Comparison of ENCODE assay signal across 26 cellular contexts in genomic region chr18:62201870-62202269, GRCh38. TPM values are rescaled to one million over a fixed set of nuclear protein-coding genes. Genes with fewer than 3 reads are reported as not detected.
DNase-seq lines count a peak whose midpoint lies in the region; ATAC-seq and TF ChIP-seq lines count a peak whose summit lies in the region.
"Had no signal": no experiment of that assay in that cellular context is flagged by ENCODE, and none has a peak within 500 bp of the region (broad histone marks: within the 10 kb centered on the region; RNA-seq: fewer than 3 reads in every experiment).

No MANE protein-coding gene starts in this region.

- BruUV-seq in Calu3 (replicated peaks; lab: Mats Ljungman, UMichigan) (no TSS peak), IMR-90 (replicated peaks; lab: Mats Ljungman, UMichigan) (no TSS peak)

- H3K9me3 ChIP-seq in IMR-90 (ENCODE audit: control insufficient read depth, insufficient read depth, low read length) (no peaks in the 10 kb centered on the region), left lung (no peaks in the 10 kb centered on the region), colonic mucosa (no peaks in the 10 kb centered on the region), BE2C (no peaks in the 10 kb centered on the region)
- H3K9me3 ChIP-seq: suprapubic skin had no signal

- H2BK120ac ChIP-seq in IMR-90 (ENCODE audit: low read depth, low read length) = no peak overlapping the region

- H3K9me1 ChIP-seq in IMR-90 (ENCODE audit: insufficient read depth, low read length) = peaks cover 5% of the 10 kb centered on the region

- H3K4me2 ChIP-seq in IMR-90 (ENCODE audit: low read depth, low read length) = no peak overlapping the region
- H3K4me2 ChIP-seq: BLaER1 treated with 17β-estradiol and CSF1 and Interleukin-3, amounts not matched to agents 10 nM and 100 nM had no signal

- H3K36me3 Mint-ChIP-seq in Calu3 (ENCODE audit: insufficient read depth, unreplicated experiment) = no peaks in the 10 kb centered on the region

- intact Hi-C loops in Calu3 (cut with micrococcal nuclease; ENCODE audit: unreplicated experiment) (no loop called here), IMR-90 (cut with micrococcal nuclease) (no loop called here), left lung (cut with DNase I) (no loop called here), colonic mucosa (cut with DNase I) (no loop called here)

- no peaks in the 10 kb centered on the region for H3K9me3 Mint-ChIP-seq in Calu3 (ENCODE audit: low read depth, unreplicated experiment)
- H3K9me3 Mint-ChIP-seq: activated CD8-positive, alpha-beta T cell treated with anti-CD3 and anti-CD28 coated beads for 36 hours; activated naive CD4-positive, alpha-beta T cell treated with anti-CD3 and anti-CD28 coated beads, Interleukin-2, amount 50 U/mL, for 24 hours; activated T-helper 2 cell treated with anti-CD3 and anti-CD28 coated beads, Interferon-gamma antibody, Interleukin-2, Interleukin-4, amounts not matched to agents 10 μg/mL and 5 μg/mL and 100 μg/mL, durations not matched to agents 14 hours and 24 hours and 36 hours; dendritic cell treated with granulocyte-macrophage colony-stimulating factor and Interleukin-4, amounts not matched to agents 40 ng/mL and 50 ng/mL, for 4 days; stimulated activated naive B cell treated with anti-CD40 and anti-IgM and Interleukin-4, amounts not matched to agents 10 μg/mL and 1 μg/mL and 100 μg/mL, for 72 hours had no signal

- peaks cover 28 to 32% of the 10 kb centered on the region in 2 experiments for H3K79me1 ChIP-seq in IMR-90 (ENCODE audit: low read depth in 1 of 2, low read length in 2 of 2)

- H3K4ac ChIP-seq in IMR-90 (ENCODE audit: low read depth, low read length) = no peak overlapping the region

- H3K27me3 Mint-ChIP-seq in Calu3 (ENCODE audit: unreplicated experiment) = no peaks in the 10 kb centered on the region
- H3K27me3 Mint-ChIP-seq: activated CD8-positive, alpha-beta T cell treated with anti-CD3 and anti-CD28 coated beads for 36 hours; activated naive CD4-positive, alpha-beta T cell treated with anti-CD3 and anti-CD28 coated beads, Interleukin-2, amount 50 U/mL, for 24 hours; dendritic cell treated with granulocyte-macrophage colony-stimulating factor and Interleukin-4, amounts not matched to agents 40 ng/mL and 50 ng/mL, for 4 days; stimulated activated naive B cell treated with anti-CD40 and anti-IgM and Interleukin-4, amounts not matched to agents 10 μg/mL and 1 μg/mL and 100 μg/mL, for 72 hours had no signal

- H2AK5ac ChIP-seq in IMR-90 (ENCODE audit: low read depth, low read length) = no peak overlapping the region

- H3K27ac ChIP-seq in IMR-90 (ENCODE audit: insufficient read depth, low read length) = no peak overlapping the region
- no peak overlapping the region for H3K27ac ChIP-seq in left lung
- H3K27ac ChIP-seq in colonic mucosa = no peak overlapping the region
- H3K27ac ChIP-seq: BLaER1 treated with 17β-estradiol and CSF1 and Interleukin-3, amounts not matched to agents 10 nM and 100 nM; HL-60; parathyroid adenoma; SK-N-MC; suprapubic skin had no signal

- no peak overlapping the region for H3K18ac ChIP-seq in IMR-90 (ENCODE audit: low read depth, low read length)

- H2BK20ac ChIP-seq in IMR-90 (ENCODE audit: low read depth, low read length) = no peak overlapping the region

- H3K4me3 Mint-ChIP-seq in Calu3 (ENCODE audit: low read depth, unreplicated experiment) = no peak overlapping the region
- H3K4me3 Mint-ChIP-seq: activated CD8-positive, alpha-beta T cell treated with anti-CD3 and anti-CD28 coated beads for 36 hours; activated naive CD4-positive, alpha-beta T cell treated with anti-CD3 and anti-CD28 coated beads, Interleukin-2, amount 50 U/mL, for 24 hours; dendritic cell treated with granulocyte-macrophage colony-stimulating factor and Interleukin-4, amounts not matched to agents 40 ng/mL and 50 ng/mL, for 4 days; stimulated activated naive B cell treated with anti-CD40 and anti-IgM and Interleukin-4, amounts not matched to agents 10 μg/mL and 1 μg/mL and 100 μg/mL, for 72 hours had no signal

- dilution Hi-C loops in IMR-90 (cut with HindIII; ENCODE audit: low sequenced_read_pairs, unreplicated experiment) = no loop called here

- POLR2A ChIA-PET in IMR-90 (lab: Charles Lee; ENCODE audit: unreplicated experiment) = no interaction called here

- no peak overlapping the region for H3K23ac ChIP-seq in IMR-90 (ENCODE audit: low read depth, low read length)

- no peak overlapping the region for H3K14ac ChIP-seq in IMR-90 (replicated peaks; ENCODE audit: low read depth, low read length)

- WGBS in IMR-90 (ENCODE audit: extremely low coverage in 2 of 2, insufficient read length in 1 of 2), 2 experiments = no CpG with 5 or more reads among the region's 1 CpG

- H3K4me1 Mint-ChIP-seq in Calu3 (ENCODE audit: low read depth, unreplicated experiment) = peaks cover 46% of the 10 kb centered on the region

- in situ Hi-C loops in IMR-90 (cut with MboI; ENCODE audit: low sequenced_read_pairs) = no loop called here

- H4K8ac ChIP-seq in IMR-90 (ENCODE audit: low read depth in 2 of 2, low read length in 2 of 2) = no peak overlapping the region

- no peak overlapping the region for H2AK9ac ChIP-seq in IMR-90 (replicated peaks; ENCODE audit: low read depth, low read length, poor library complexity)

- peaks cover 22% of the 10 kb centered on the region; the same call in 1 of the 2 replicates for H4K20me1 ChIP-seq in IMR-90 (ENCODE audit: insufficient read depth, low read length)

- no peak overlapping the region for H2BK15ac ChIP-seq in IMR-90 (ENCODE audit: low read depth, low read length)

- no peak for TF ChIP-seq RAD21 in IMR-90 (IDR thresholded peaks at IDR 0.05; ENCODE audit: low read length)

- TF ChIP-seq CTCF in Calu3 (IDR thresholded peaks at IDR 0.05; ENCODE audit: unreplicated experiment) (no peak), IMR-90 (conservative IDR thresholded peaks at IDR 0.05; ENCODE audit: low read depth, low read length) (no peak), epithelial cell of esophagus (IDR thresholded peaks at IDR 0.05; ENCODE audit: insufficient read depth, low read depth, low read length, missing control alignments) (no peak), left lung (IDR thresholded peaks at IDR 0.05) (no peak), colonic mucosa (IDR thresholded peaks at IDR 0.05) (no peak), BE2C (IDR thresholded peaks at IDR 0.05; ENCODE audit: low read depth, low read length) (no peak)

- H4K5ac ChIP-seq in IMR-90 (ENCODE audit: low read depth, low read length) = no peak overlapping the region

- TF ChIP-seq POLR2A in IMR-90 (IDR thresholded peaks at IDR 0.05; ENCODE audit: low read depth, low read length) = no peak

- H3K9ac ChIP-seq in IMR-90 (ENCODE audit: low read depth, low read length) = no peak overlapping the region
- no peak overlapping the region for H3K9ac ChIP-seq in colonic mucosa (ENCODE audit: low read depth in 2 of 2, low read length in 2 of 2)
- H3K9ac ChIP-seq: BLaER1 treated with 17β-estradiol and CSF1 and Interleukin-3, amounts not matched to agents 10 nM and 100 nM; parathyroid adenoma had no signal

- H3K27ac Mint-ChIP-seq in Calu3 (ENCODE audit: unreplicated experiment) = peak overlapping the region; percentile 67
- H3K27ac Mint-ChIP-seq: activated CD8-positive, alpha-beta T cell treated with anti-CD3 and anti-CD28 coated beads for 36 hours; activated naive CD4-positive, alpha-beta T cell treated with anti-CD3 and anti-CD28 coated beads, Interleukin-2, amount 50 U/mL, for 24 hours; activated T-helper 2 cell treated with anti-CD3 and anti-CD28 coated beads, Interferon-gamma antibody, Interleukin-2, Interleukin-4, amounts not matched to agents 10 μg/mL and 5 μg/mL and 100 μg/mL, durations not matched to agents 14 hours and 24 hours and 36 hours; dendritic cell treated with granulocyte-macrophage colony-stimulating factor and Interleukin-4, amounts not matched to agents 40 ng/mL and 50 ng/mL, for 4 days; stimulated activated naive B cell treated with anti-CD40 and anti-IgM and Interleukin-4, amounts not matched to agents 10 μg/mL and 1 μg/mL and 100 μg/mL, for 72 hours had no signal

- no peak overlapping the region for H4K91ac ChIP-seq in IMR-90 (ENCODE audit: insufficient read depth, low read depth, low read length)

- H2AFZ ChIP-seq in IMR-90 (replicated peaks; ENCODE audit: low read length, poor library complexity) = no peak overlapping the region
- H2AFZ ChIP-seq: parathyroid adenoma had no signal

- CTCF ChIA-PET in Calu3 (lab: Charles Lee) = interaction anchor here (0.5 to 0.6 kb wide), 2 partner anchors 13 to 620 kb away, joined by 4 read pairs; no protein-coding TSS in a partner anchor
- CTCF ChIA-PET in IMR-90 (lab: Yijun Ruan, JAX) = no interaction called here

- H3K27me3 ChIP-seq in IMR-90 (ENCODE audit: control insufficient read depth, insufficient read depth, low read length) (no peaks in the 10 kb centered on the region), left lung (no peaks in the 10 kb centered on the region), colonic mucosa (no peaks in the 10 kb centered on the region), BE2C (no peaks in the 10 kb centered on the region)
- H3K27me3 ChIP-seq: BLaER1 treated with 17β-estradiol and CSF1 and Interleukin-3, amounts not matched to agents 10 nM and 100 nM; suprapubic skin had no signal

- H3K56ac ChIP-seq in IMR-90 (ENCODE audit: extremely low read depth, insufficient read depth, low read length) = no peak overlapping the region

- no peak overlapping the region for H2BK5ac ChIP-seq in IMR-90 (ENCODE audit: low read depth, low read length, poor library complexity, severe bottlenecking)

- H3K36me3 ChIP-seq in IMR-90 (ENCODE audit: control insufficient read depth, insufficient read depth, low read length) = no peaks in the 10 kb centered on the region
- H3K36me3 ChIP-seq in left lung = no peaks in the 10 kb centered on the region
- H3K36me3 ChIP-seq in colonic mucosa = no peaks in the 10 kb centered on the region
- no peaks in the 10 kb centered on the region for H3K36me3 ChIP-seq in BE2C
- H3K36me3 ChIP-seq: suprapubic skin had no signal

- ATAC-seq in IMR-90 (ENCODE audit: low read depth) (no peak), left lung (peak; percentile 69)
- ATAC-seq: activated CD8-positive, alpha-beta T cell treated with anti-CD3 and anti-CD28 coated beads for 36 hours; sciatic nerve; stimulated activated naive B cell treated with anti-CD40 and anti-IgM and Interleukin-4, amounts not matched to agents 10 μg/mL and 1 μg/mL and 100 μg/mL, for 72 hours had no signal

- no peak for DNase-seq in Calu3
- DNase-seq in IMR-90 = no peak
- peak; percentile 89 for DNase-seq in epithelial cell of esophagus (ENCODE audit: low read depth)
- no peak for DNase-seq in left lung
- no peak for DNase-seq in colonic mucosa
- DNase-seq in stimulated activated CD4-positive, alpha-beta T cell treated with anti-CD3 and anti-CD28 coated beads, Interleukin-4, amount 100 ng/mL, for 1 hour = no peak
- no peak for DNase-seq in stimulated activated CD4-positive, alpha-beta T cell treated with anti-CD3 and anti-CD28 coated beads, Interleukin-1b, Interleukin-23, amount 100 ng/mL, for 48 hours
- no peak for DNase-seq in BE2C
- DNase-seq: activated CD4-positive, alpha-beta T cell treated with anti-CD3 and anti-CD28 coated beads for 1 hour; activated CD8-positive, alpha-beta T cell treated with anti-CD3 and anti-CD28 coated beads for 36 hours; amygdala; caudate nucleus; glutamatergic neuron; NCI-H1048; NCI-H187; NCI-H526 treated with DMSO at 0.1 percent for 48 hours; stimulated activated naive B cell treated with anti-CD40 and anti-IgM and Interleukin-4, amounts not matched to agents 10 μg/mL and 1 μg/mL and 100 μg/mL, for 72 hours had no signal

- H3K4me3 ChIP-seq in IMR-90 (ENCODE audit: insufficient read depth, low read depth, low read length) (no peak overlapping the region), epithelial cell of esophagus (ENCODE audit: low read length) (no peak overlapping the region), left lung (no peak overlapping the region), colonic mucosa (no peak overlapping the region), BE2C (ENCODE audit: low read depth, low read length) (no peak overlapping the region)
- H3K4me3 ChIP-seq: BLaER1 treated with 17β-estradiol and CSF1 and Interleukin-3, amounts not matched to agents 10 nM and 100 nM; SK-N-MC; suprapubic skin had no signal

- 0 out of 2 replicates have a peak, but pooled peaks cover 2% of the 10 kb centered on the region for H3K4me1 ChIP-seq in IMR-90 (ENCODE audit: control insufficient read depth, insufficient read depth, low read length)
- H3K4me1 ChIP-seq in left lung = peaks cover 0 to 35% of the 10 kb centered on the region in 2 donors
- no peaks in the 10 kb centered on the region for H3K4me1 ChIP-seq in colonic mucosa
- H3K4me1 ChIP-seq in BE2C = no peaks in the 10 kb centered on the region

RNA-seq across cellular contexts. Expression of gene RELCH, which starts 14.8 kb away (rescaled TPM):
- total RNA-seq in Calu3 (2022) (54.5 and 63.9 TPM in 2 replicates), IMR-90 (2012; rRNA removed) (45.5 and 52.5 TPM in 2 replicates), left lung (10 to 100 TPM; 23.8 to 32.6 TPM), colonic mucosa (10 to 100 TPM; 38.9 to 56.9 TPM)
- 9.5 and 14.4 TPM in 2 replicates for polyA plus RNA-seq in IMR-90 (2012; rRNA removed)
- polyA plus RNA-seq in IMR-90 (2012; cell fraction: cytosol; rRNA removed) = 2.4 and 3.0 TPM in 2 replicates
- 9.0 and 35.8 TPM in 2 replicates for polyA plus RNA-seq in IMR-90 (2012; cell fraction: nucleus; rRNA removed; ENCODE audit: low replicate concordance)
- polyA plus RNA-seq in BE2C (2012; ENCODE audit: insufficient read depth, insufficient read length, low read depth) = 4.0 TPM

RNA-seq across cellular contexts. Expression of gene PIGN, which starts 15.0 kb away (rescaled TPM):
- total RNA-seq in Calu3 (2022) (52.5 and 57.3 TPM in 2 replicates), IMR-90 (2012; rRNA removed) (17.9 and 42.2 TPM in 2 replicates), left lung (10 to 100 TPM; 28.9 to 31.4 TPM), colonic mucosa (10 to 100 TPM; 30.1 to 37.9 TPM)
- polyA plus RNA-seq in IMR-90 (2012; rRNA removed) = 5.8 and 9.0 TPM in 2 replicates
- polyA plus RNA-seq in IMR-90 (2012; cell fraction: cytosol; rRNA removed) = 1.3 and 1.6 TPM in 2 replicates
- 0.71 and 5.9 TPM in 2 replicates for polyA plus RNA-seq in IMR-90 (2012; cell fraction: nucleus; rRNA removed; ENCODE audit: low replicate concordance)
- polyA plus RNA-seq in BE2C (2012; ENCODE audit: insufficient read depth, insufficient read length, low read depth) = 1.3 TPM
